12 cellular contexts compared by ENCODE assay signal in genomic region chr17:8939496-8940334, GRCh38. TPM values are rescaled to one million over a fixed set of nuclear protein-coding genes. Genes with fewer than 3 reads are reported as not detected.
A peak's percentile ranks its signal among the peaks of the same experiment; 100 is the strongest.
DNase-seq lines count a peak whose midpoint lies in the region; ATAC-seq and TF ChIP-seq lines count a peak whose summit lies in the region.
"Had no signal": no experiment of that assay in that cellular context is flagged by ENCODE, and none has a peak within 500 bp of the region (broad histone marks: within the 10 kb centered on the region; RNA-seq: fewer than 3 reads in every experiment).

No MANE protein-coding gene starts in this region.

- H3K36me3 ChIP-seq in upper lobe of right lung = no peaks in the 10 kb centered on the region

- H3K27ac ChIP-seq in upper lobe of right lung = peak overlapping the region; percentile 32

- H3K4me1 ChIP-seq in upper lobe of right lung = no peaks in the 10 kb centered on the region

- DNase-seq in stimulated activated CD4-positive, alpha-beta T cell treated with anti-CD3 and anti-CD28 coated beads, Interleukin-1b, Interleukin-23, amount 100 ng/mL, for 48 hours = peak; percentile 58
- DNase-seq in stimulated activated CD4-positive, alpha-beta T cell treated with anti-CD3 and anti-CD28 coated beads, Interleukin-2, amount 100 ng/mL, for 24 hours = no peak
- DNase-seq in activated naive CD4-positive, alpha-beta T cell treated with anti-CD3 and anti-CD28 coated beads, Interleukin-2, amount 50 U/mL, for 16 hours = peak; percentile 45
- no peak for DNase-seq in upper lobe of right lung
- DNase-seq in GOT3 (lab: John Stamatoyannopoulos, UW) = no peak
- DNase-seq in hippocampal formation (lab: John Stamatoyannopoulos, UW) = no peak
- DNase-seq in iPS-NIHi7 (ENCODE audit: extremely low spot score) = no peak
- DNase-seq: heart right ventricle, NCI-H1048, PC-3 had no signal

- intact Hi-C loops in upper lobe of right lung (cut with DNase I) = no loop called here

- ATAC-seq in HG03139 (IDR thresholded peaks at IDR 0.05; ENCODE audit: unreplicated experiment) = peak; percentile 34
- no peak for ATAC-seq in upper lobe of right lung
- ATAC-seq: heart right ventricle, PC-3 had no signal

- no peak for TF ChIP-seq CTCF in upper lobe of right lung (IDR thresholded peaks at IDR 0.05)

- no peak overlapping the region for H3K4me3 ChIP-seq in upper lobe of right lung
- H3K4me3 ChIP-seq: heart right ventricle had no signal

- no peaks in the 10 kb centered on the region for H3K27me3 ChIP-seq in upper lobe of right lung

- H3K9me3 ChIP-seq in upper lobe of right lung = no peaks in the 10 kb centered on the region

RNA-seq across cellular contexts. Expression of gene PIK3R5, which starts 25.8 kb away (rescaled TPM):
- 37.7 TPM for total RNA-seq in upper lobe of right lung
- total RNA-seq: myocyte, PC-3 had no signal

Comparison
In these comparisons a context has a peak if more than half of its experiments do, and no peak if none do; other contexts are left out.
1. DNase-seq: peak in stimulated activated CD4-positive, alpha-beta T cell treated with anti-CD3 and anti-CD28 coated beads, Interleukin-1b, Interleukin-23, amount 100 ng/mL, for 48 hours (single experiment) and activated naive CD4-positive, alpha-beta T cell treated with anti-CD3 and anti-CD28 coated beads, Interleukin-2, amount 50 U/mL, for 16 hours (single experiment); none in stimulated activated CD4-positive, alpha-beta T cell treated with anti-CD3 and anti-CD28 coated beads, Interleukin-2, amount 100 ng/mL, for 24 hours (0 of 2), upper lobe of right lung (single experiment), GOT3 (single experiment), hippocampal formation (0 of 2) and iPS-NIHi7 (single experiment).